Comparison of ENCODE assay signal across 8 cellular contexts in genomic region chr7:43954524-43955228, GRCh38. TPM values are rescaled to one million over a fixed set of nuclear protein-coding genes. Genes with fewer than 3 reads are reported as not detected.
DNase-seq lines count a peak whose midpoint lies in the region; ATAC-seq, FAIRE-seq and TF ChIP-seq lines count a peak whose summit lies in the region.

No MANE protein-coding gene starts in this region.

- no peak overlapping the region for H3K27ac ChIP-seq in OCI-LY7 (ENCODE audit: low read depth, low read length, poor library complexity, severe bottlenecking)
- H3K27ac ChIP-seq in HepG2 (ENCODE audit: extremely low read length, insufficient read depth, low read length) = no peak overlapping the region
- H3K27ac ChIP-seq in upper lobe of left lung = no peak overlapping the region

- TF ChIP-seq RAD21 in HepG2 (CRISPR knock-in tag; IDR thresholded peaks at IDR 0.05) = peak; percentile 46; the same call in 1 of the 2 replicates

- WGBS in HepG2 (ENCODE audit: low lambda C conversion rate) = 37% methylated on average over 3 of the region's 3 CpGs
- 67 to 77% methylated on average over 3 of the region's 3 CpGs for WGBS in upper lobe of left lung, 2 donors

- no peak overlapping the region for H2AFZ ChIP-seq in OCI-LY7 (ENCODE audit: low read length)
- H2AFZ ChIP-seq in HepG2 (ENCODE audit: low read length) = no peak overlapping the region

- H3K4me3 ChIP-seq in OCI-LY7 (ENCODE audit: low read depth, low read length, poor library complexity, severe bottlenecking) = no peak overlapping the region
- H3K4me3 ChIP-seq in HepG2 (replicated peaks in 1 of 3; ENCODE audit: insufficient read depth in 1 of 3, low read depth in 2 of 3, low read length in 3 of 3) = no peak overlapping the region
- H3K4me3 ChIP-seq in upper lobe of left lung = no peak overlapping the region

- H3K27me3 ChIP-seq in HepG2 (ENCODE audit: control insufficient read depth in 1 of 2, insufficient read depth in 2 of 2, low read length in 2 of 2) (no peaks in the 10 kb centered on the region), upper lobe of left lung (no peaks in the 10 kb centered on the region)

- H3K36me3 ChIP-seq in OCI-LY7 (ENCODE audit: insufficient read depth, low read length) (no peaks in the 10 kb centered on the region), HepG2 (replicated peaks in 1 of 2; ENCODE audit: control insufficient read depth in 1 of 2, insufficient read depth in 2 of 2, low read length in 2 of 2) (peaks cover 5 to 7% of the 10 kb centered on the region in 2 experiments; a peak in 3 of 5 replicates), upper lobe of left lung (peaks cover 3 to 40% (median 28%) of the 10 kb centered on the region in 4 donors)

- no peak overlapping the region for H3K4me2 ChIP-seq in OCI-LY7 (ENCODE audit: low read length)
- no peak overlapping the region for H3K4me2 ChIP-seq in HepG2 (ENCODE audit: low read depth, low read length)

- FAIRE-seq in HepG2 (lab: Jason Lieb, UNC) = peak; percentile 95

- H3K9ac ChIP-seq in HepG2 (ENCODE audit: insufficient read depth, low read depth, low read length) = no peak overlapping the region

- H3K4me1 ChIP-seq in OCI-LY7 (ENCODE audit: insufficient read depth, low read length, poor library complexity, severe bottlenecking) (peaks cover 22% of the 10 kb centered on the region), HepG2 (ENCODE audit: insufficient read depth, low read length) (no peaks in the 10 kb centered on the region), upper lobe of left lung (no peaks in the 10 kb centered on the region)

- TF ChIP-seq EP300 in HepG2 (IDR thresholded peaks at IDR 0.05; ENCODE audit: low read depth in 2 of 2, low read length in 2 of 2) = no peak
- no peak for TF ChIP-seq EP300 in HepG2 (CRISPR knock-in tag; IDR thresholded peaks at IDR 0.05; ENCODE audit: borderline replicate concordance)
- no peak for TF ChIP-seq EP300 in upper lobe of left lung (IDR thresholded peaks at IDR 0.05)

- H3K79me2 ChIP-seq in OCI-LY7 (ENCODE audit: insufficient read depth, low read depth, low read length) (no peaks in the 10 kb centered on the region), HepG2 (ENCODE audit: insufficient read depth, low read length) (no peaks in the 10 kb centered on the region)

- TF ChIP-seq POLR2A in HepG2 (IDR thresholded peaks at IDR 0.05; ENCODE audit: insufficient read depth in 1 of 2, low read depth in 2 of 2, low read length in 2 of 2) = no peak
- no peak for TF ChIP-seq POLR2A in upper lobe of left lung (IDR thresholded peaks at IDR 0.05)

- in situ Hi-C loops in ACHN (cut with HindIII; ENCODE audit: low pct_ligation_motif_present, low pct_unique_long_range_greater_than_20kb, low sequenced_read_pairs) = no loop called here
- in situ Hi-C loops in HepG2 (cut with HindIII; ENCODE audit: extremely low pct_ligation_motif_present, low pct_unique_long_range_greater_than_20kb) = no loop called here

- no peaks in the 10 kb centered on the region for H3K9me2 ChIP-seq in OCI-LY7 (ENCODE audit: insufficient read depth, low read length)

- POLR2A ChIA-PET in OCI-LY7 (lab: Charles Lee) (interaction anchor here (0.6 to 1.1 kb wide), 3 partner anchors 42 to 367 kb away, joined by 3 to 6 read pairs (median 3); no protein-coding TSS in a partner anchor), HepG2 (lab: Yijun Ruan, JAX) (interaction anchor here (0.6 kb wide), 1 partner anchor 268 kb away, joined by 3 read pairs; no protein-coding TSS in a partner anchor)

- no peaks in the 10 kb centered on the region for H3K9me3 ChIP-seq in OCI-LY7 (ENCODE audit: low read length)
- no peaks in the 10 kb centered on the region for H3K9me3 ChIP-seq in HepG2 (ENCODE audit: low read length)
- H3K9me3 ChIP-seq in upper lobe of left lung = no peaks in the 10 kb centered on the region

- no TSS peak for BruUV-seq in OCI-LY7 (replicated peaks; lab: Mats Ljungman, UMichigan)
- BruUV-seq in HepG2 (replicated peaks; lab: Mats Ljungman, UMichigan) = no TSS peak

- CTCF ChIA-PET in OCI-LY7 (lab: Charles Lee; ENCODE audit: unreplicated experiment) = no interaction called here
- CTCF ChIA-PET in HepG2 (lab: Yijun Ruan, JAX; ENCODE audit: low intra/inter-chr PET ratio, low total read pairs) = interaction anchor here (1.7 kb wide), 1 partner anchor 116 kb away, joined by 7 read pairs; no protein-coding TSS in a partner anchor

- TF ChIP-seq CTCF in OCI-LY7 (conservative IDR thresholded peaks at IDR 0.05; ENCODE audit: low read length) (peak; percentile 80), HepG2 (CRISPR knock-in tag; IDR thresholded peaks at IDR 0.05) (peak; percentile 75), upper lobe of left lung (IDR thresholded peaks at IDR 0.05) (peak in 3 of 6 experiments; percentile 7 to 35 (median 26))

- ATAC-seq in HG03066 (IDR thresholded peaks at IDR 0.05; ENCODE audit: low read depth, unreplicated experiment) = peak; percentile 75
- peak; percentile 99 for ATAC-seq in HepG2
- no peak for ATAC-seq in GM19452 (IDR thresholded peaks at IDR 0.05; ENCODE audit: unreplicated experiment)
- ATAC-seq in upper lobe of left lung (ENCODE audit: low FRiP score in 2 of 2) = no peak

- DNase-seq in ACHN (peak; percentile 66), GDM1 (lab: John Stamatoyannopoulos, UW) (peak; percentile 5), OCI-LY7 (ENCODE audit: low spot score) (peak; percentile 68), cerebellar cortex (ENCODE audit: low spot score) (peak; percentile 94), HepG2 (ENCODE audit: low spot score) (peak; percentile 61), upper lobe of left lung (no peak)

- H4K20me1 ChIP-seq in OCI-LY7 (ENCODE audit: insufficient read depth, low read length) (no peaks in the 10 kb centered on the region), HepG2 (ENCODE audit: insufficient read depth, low read length) (no peaks in the 10 kb centered on the region)

- intact Hi-C loops in OCI-LY7 (cut with micrococcal nuclease; ENCODE audit: unreplicated experiment) (loop anchor here (10.0 kb wide), 1 partner anchor 230 kb away; the partner anchor contains the start of gene COA1), HepG2 (cut with micrococcal nuclease; ENCODE audit: unreplicated experiment) (loop anchor here (1.0 to 2.0 kb wide), 2 partner anchors 86 to 115 kb away; partner anchors contain the start of gene MRPS24)

RNA-seq across cellular contexts. Expression of gene UBE2D4, which starts 28.4 kb away (rescaled TPM):
- total RNA-seq in OCI-LY7 (2014; rRNA removed; shearing (Covaris generic)) = 2.8 and 13.9 TPM in 2 replicates
- total RNA-seq in OCI-LY7 (2022) = 3.8 and 5.5 TPM in 2 replicates
- 9.9 and 11.2 TPM in 2 replicates for total RNA-seq in HepG2 (2016; rRNA removed; fragmentation: Illumina TruSeq; extraction: Trizol)
- 27.1 and 31.4 TPM in 2 replicates for total RNA-seq in HepG2 (2016; cell fraction: cytosol; rRNA removed; fragmentation: Illumina TruSeq; extraction: Trizol; ENCODE audit: low read depth)
- 7.7 and 8.5 TPM in 2 replicates for total RNA-seq in HepG2 (2016; cell fraction: insoluble cytoplasmic fraction; rRNA removed; fragmentation: Illumina TruSeq; extraction: Trizol)
- total RNA-seq in HepG2 (2016; cell fraction: membrane; rRNA removed; fragmentation: Illumina TruSeq; extraction: Trizol) = 39.7 and 40.1 TPM in 2 replicates
- 4.1 and 4.4 TPM in 2 replicates for total RNA-seq in HepG2 (2016; cell fraction: nucleus; rRNA removed; fragmentation: Illumina TruSeq; extraction: Trizol)
- 14.2 and 16.0 TPM in 2 replicates for polyA plus RNA-seq in HepG2 (2011; rRNA removed)
- 13.8 and 14.2 TPM in 2 replicates for polyA plus RNA-seq in HepG2 (2011; cell fraction: cytosol; rRNA removed)
- 3.6 and 5.4 TPM in 2 replicates for polyA plus RNA-seq in HepG2 (2011; cell fraction: nucleus; rRNA removed)
- polyA plus RNA-seq in HepG2 (2012) = 6.9 and 8.8 TPM in 2 replicates
- 91.7 and 93.4 TPM in 2 replicates for polyA plus RNA-seq in HepG2 (2016; cell fraction: cytosol; fragmentation: Illumina TruSeq; extraction: Trizol; ENCODE audit: low read depth)
- polyA plus RNA-seq in HepG2 (2016; cell fraction: insoluble cytoplasmic fraction; fragmentation: Illumina TruSeq; extraction: Trizol; ENCODE audit: low read depth) = 15.2 and 16.0 TPM in 2 replicates
- polyA plus RNA-seq in HepG2 (2016; cell fraction: membrane; fragmentation: Illumina TruSeq; extraction: Trizol; ENCODE audit: low read depth) = 66.7 and 74.8 TPM in 2 replicates
- polyA plus RNA-seq in HepG2 (2016; cell fraction: nucleus; fragmentation: Illumina TruSeq; extraction: Trizol; ENCODE audit: insufficient read depth, low read depth) = 10.1 and 10.4 TPM in 2 replicates
- polyA minus RNA-seq in HepG2 (2011; rRNA and poly(A)+ RNA removed; ENCODE audit: low replicate concordance) = 31.2 and 45.4 TPM in 2 replicates
- polyA minus RNA-seq in HepG2 (2011; cell fraction: cytosol; rRNA and poly(A)+ RNA removed) = 5.8 and 6.0 TPM in 2 replicates
- polyA minus RNA-seq in HepG2 (2011; cell fraction: nucleus; rRNA and poly(A)+ RNA removed) = 4.4 and 5.1 TPM in 2 replicates
- total RNA-seq in upper lobe of left lung = 10 to 100 TPM in 5 of 6 donors, 1 to 10 TPM in 1; 4.9 to 24.9 (median 17.4) TPM

RNA-seq across cellular contexts. Expression of gene SPDYE1, which starts 43.0 kb away (rescaled TPM):
- not detected in 2 replicates for total RNA-seq in OCI-LY7 (2014; rRNA removed; shearing (Covaris generic))
- total RNA-seq in OCI-LY7 (2022) (not detected in 2 replicates), HepG2 (2016; rRNA removed; fragmentation: Illumina TruSeq; extraction: Trizol) (not detected in 2 replicates), upper lobe of left lung (not detected)
- total RNA-seq in HepG2 (2016; cell fraction: cytosol; rRNA removed; fragmentation: Illumina TruSeq; extraction: Trizol; ENCODE audit: low read depth) = not detected in 2 replicates
- not detected in 2 replicates for total RNA-seq in HepG2 (2016; cell fraction: insoluble cytoplasmic fraction; rRNA removed; fragmentation: Illumina TruSeq; extraction: Trizol)
- not detected in 2 replicates for total RNA-seq in HepG2 (2016; cell fraction: membrane; rRNA removed; fragmentation: Illumina TruSeq; extraction: Trizol)
- not detected in 2 replicates for total RNA-seq in HepG2 (2016; cell fraction: nucleus; rRNA removed; fragmentation: Illumina TruSeq; extraction: Trizol)
- polyA plus RNA-seq in HepG2 (2011; rRNA removed) = not detected in 2 replicates
- not detected in 2 replicates for polyA plus RNA-seq in HepG2 (2011; cell fraction: cytosol; rRNA removed)
- not detected in 2 replicates for polyA plus RNA-seq in HepG2 (2011; cell fraction: nucleus; rRNA removed)
- 0.07 and 0.23 TPM in 2 replicates for polyA plus RNA-seq in HepG2 (2012)
- polyA plus RNA-seq in HepG2 (2016; cell fraction: cytosol; fragmentation: Illumina TruSeq; extraction: Trizol; ENCODE audit: low read depth) = not detected in 2 replicates
- polyA plus RNA-seq in HepG2 (2016; cell fraction: insoluble cytoplasmic fraction; fragmentation: Illumina TruSeq; extraction: Trizol; ENCODE audit: low read depth) = not detected in 2 replicates
- polyA plus RNA-seq in HepG2 (2016; cell fraction: membrane; fragmentation: Illumina TruSeq; extraction: Trizol; ENCODE audit: low read depth) = not detected in 2 replicates
- polyA plus RNA-seq in HepG2 (2016; cell fraction: nucleus; fragmentation: Illumina TruSeq; extraction: Trizol; ENCODE audit: insufficient read depth, low read depth) = 0.19 and 0.36 TPM in 2 replicates
- not detected in 2 replicates for polyA minus RNA-seq in HepG2 (2011; rRNA and poly(A)+ RNA removed; ENCODE audit: low replicate concordance)
- not detected in 2 replicates for polyA minus RNA-seq in HepG2 (2011; cell fraction: cytosol; rRNA and poly(A)+ RNA removed)
- not detected in 2 replicates for polyA minus RNA-seq in HepG2 (2011; cell fraction: nucleus; rRNA and poly(A)+ RNA removed)

RNA-seq across cellular contexts. Expression of gene URGCP, which starts 48.3 kb away (rescaled TPM):
- total RNA-seq in OCI-LY7 (2014; rRNA removed; shearing (Covaris generic)) = 2.3 and 4.7 TPM in 2 replicates
- 6.5 and 6.8 TPM in 2 replicates for total RNA-seq in OCI-LY7 (2022)
- total RNA-seq in HepG2 (2016; rRNA removed; fragmentation: Illumina TruSeq; extraction: Trizol) = 20.8 and 22.3 TPM in 2 replicates
- 3.9 and 5.6 TPM in 2 replicates for total RNA-seq in HepG2 (2016; cell fraction: cytosol; rRNA removed; fragmentation: Illumina TruSeq; extraction: Trizol; ENCODE audit: low read depth)
- total RNA-seq in HepG2 (2016; cell fraction: insoluble cytoplasmic fraction; rRNA removed; fragmentation: Illumina TruSeq; extraction: Trizol) = 19.9 and 24.0 TPM in 2 replicates
- 5.5 and 7.7 TPM in 2 replicates for total RNA-seq in HepG2 (2016; cell fraction: membrane; rRNA removed; fragmentation: Illumina TruSeq; extraction: Trizol)
- 12.6 and 14.4 TPM in 2 replicates for total RNA-seq in HepG2 (2016; cell fraction: nucleus; rRNA removed; fragmentation: Illumina TruSeq; extraction: Trizol)
- polyA plus RNA-seq in HepG2 (2011; rRNA removed) = 25.8 and 29.7 TPM in 2 replicates
- polyA plus RNA-seq in HepG2 (2011; cell fraction: cytosol; rRNA removed) = 14.7 and 17.8 TPM in 2 replicates
- polyA plus RNA-seq in HepG2 (2011; cell fraction: nucleus; rRNA removed) = 19.4 and 22.1 TPM in 2 replicates
- polyA plus RNA-seq in HepG2 (2012) = 13.7 and 15.6 TPM in 2 replicates
- polyA plus RNA-seq in HepG2 (2016; cell fraction: cytosol; fragmentation: Illumina TruSeq; extraction: Trizol; ENCODE audit: low read depth) = 4.0 and 4.5 TPM in 2 replicates
- 14.1 and 16.1 TPM in 2 replicates for polyA plus RNA-seq in HepG2 (2016; cell fraction: insoluble cytoplasmic fraction; fragmentation: Illumina TruSeq; extraction: Trizol; ENCODE audit: low read depth)
- polyA plus RNA-seq in HepG2 (2016; cell fraction: membrane; fragmentation: Illumina TruSeq; extraction: Trizol; ENCODE audit: low read depth) = 3.7 and 3.8 TPM in 2 replicates
- 29.6 and 30.0 TPM in 2 replicates for polyA plus RNA-seq in HepG2 (2016; cell fraction: nucleus; fragmentation: Illumina TruSeq; extraction: Trizol; ENCODE audit: insufficient read depth, low read depth)
- polyA minus RNA-seq in HepG2 (2011; rRNA and poly(A)+ RNA removed; ENCODE audit: low replicate concordance) = 30.5 and 51.3 TPM in 2 replicates
- 14.4 and 19.8 TPM in 2 replicates for polyA minus RNA-seq in HepG2 (2011; cell fraction: cytosol; rRNA and poly(A)+ RNA removed)
- 16.4 and 18.4 TPM in 2 replicates for polyA minus RNA-seq in HepG2 (2011; cell fraction: nucleus; rRNA and poly(A)+ RNA removed)
- 10 to 100 TPM; 24.1 to 31.4 (median 29.4) TPM for total RNA-seq in upper lobe of left lung

Comparison
In these comparisons a context has a peak if more than half of its experiments do, and no peak if none do; other contexts are left out.
1. DNase-seq: peak in ACHN (single experiment), GDM1 (single experiment), OCI-LY7 (single experiment), cerebellar cortex (single experiment) and HepG2 (single experiment); none in upper lobe of left lung (0 of 2).
2. ATAC-seq: peak in HG03066 (single experiment) and HepG2 (single experiment); none in GM19452 (single experiment) and upper lobe of left lung (0 of 2).